Comparison of ENCODE assay signal across 1 cellular context in genomic region chr5:55829956-55830355, GRCh38.
TF ChIP-seq lines count a peak whose summit lies in the region.

No MANE protein-coding gene starts in this region.

TF ChIP-seq in GM12878, 131 proteins besides CTCF, POLR2A, EP300 and RAD21 (continued from another document):
- no peak for TF ChIP-seq RELB (IDR thresholded peaks at IDR 0.05; ENCODE audit: low read depth)
